In the genomic region with DNA sequence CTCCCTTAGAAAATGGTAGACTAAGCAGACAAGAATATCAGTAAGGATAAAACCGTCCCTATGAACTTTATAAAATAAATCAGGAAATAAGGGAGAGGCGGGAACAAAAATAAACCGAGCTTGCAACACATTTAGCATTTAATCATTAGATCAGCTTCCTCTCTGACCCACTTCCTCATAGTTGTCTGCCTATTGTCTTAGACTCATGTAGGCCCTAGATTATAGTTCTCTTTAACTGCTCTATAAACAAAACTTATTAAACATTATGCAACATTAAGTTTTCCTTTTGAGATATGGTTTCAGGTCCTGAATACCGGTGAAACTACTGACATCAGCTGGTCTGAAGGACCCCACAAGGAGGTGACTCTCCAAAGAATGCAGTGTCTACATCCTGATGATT, we compare ENCODE assay signal across 17 cellular contexts. TPM values are rescaled to one million over a fixed set of nuclear protein-coding genes. Genes with fewer than 3 reads are reported as not detected.
DNase-seq lines count a peak whose midpoint lies in the region; ATAC-seq, FAIRE-seq and TF ChIP-seq lines count a peak whose summit lies in the region.
"Had no signal": no experiment of that assay in that cellular context is flagged by ENCODE, and none has a peak within 500 bp of the region (broad histone marks: within the 10 kb centered on the region; RNA-seq: fewer than 3 reads in every experiment).

No MANE protein-coding gene starts in this region.

- peak overlapping the region in 1 of 2 donors; percentile 65 for H3K27ac ChIP-seq in left lung
- H3K27ac ChIP-seq: prostate gland, SK-N-MC, testis had no signal

- intact Hi-C loops in left lung (cut with DNase I): no loop called here

- peaks cover 0 to 23% of the 10 kb centered on the region in 2 donors for H3K4me1 ChIP-seq in left lung
- H3K4me1 ChIP-seq: prostate gland, testis had no signal

- ATAC-seq in left lung: peak; percentile 68
- no peak for ATAC-seq in GM18909 (IDR thresholded peaks at IDR 0.05; ENCODE audit: poor library complexity, unreplicated experiment)
- ATAC-seq: natural killer cell treated with Interleukin-12 subunit alpha and Interleukin-12 subunit beta and Interleukin-15 and Interleukin-18, amount 100 ng/mL, for 72 hours had no signal

- no peak overlapping the region for H3K4me3 ChIP-seq in bronchial epithelial cell (ENCODE audit: low read depth, low read length)
- H3K4me3 ChIP-seq in left lung: no peak overlapping the region
- H3K4me3 ChIP-seq: prostate gland, SK-N-MC, testis had no signal

- peak; percentile 5 for DNase-seq in HCEC 1CT
- peak; percentile 56 to 87 for DNase-seq in NOMO-1 (lab: John Stamatoyannopoulos, UW; ENCODE audit: unreplicated experiment in 2 of 2)
- DNase-seq in bronchial epithelial cell (ENCODE audit: low read depth): peak; percentile 82
- no peak for DNase-seq in left lung
- no peak for DNase-seq in NCI-H510A (lab: John Stamatoyannopoulos, UW)
- no peak for DNase-seq in GM10266 (ENCODE audit: extremely low spot score)
- no peak for DNase-seq in HUDEP-2 (lab: John Stamatoyannopoulos, UW; ENCODE audit: unreplicated experiment in 76 of 76)
- DNase-seq: activated CD8-positive, alpha-beta memory T cell treated with anti-CD3 and anti-CD28 coated beads, Interleukin-2, amount 50 U/mL, for 48 hours; NCI-H187; NCI-H446; testis had no signal

- TF ChIP-seq CTCF in bronchial epithelial cell (IDR thresholded peaks at IDR 0.05; ENCODE audit: insufficient read depth, low read length, severe bottlenecking): no peak
- no peak for TF ChIP-seq CTCF in left lung (IDR thresholded peaks at IDR 0.05)
- TF ChIP-seq CTCF in GM10266 (IDR thresholded peaks at IDR 0.05; ENCODE audit: control insufficient read depth, insufficient read depth, low read depth, missing control alignments): no peak

- no peaks in the 10 kb centered on the region for H3K9me3 ChIP-seq in left lung
- H3K9me3 ChIP-seq: prostate gland, testis had no signal

- H3K36me3 ChIP-seq in bronchial epithelial cell (ENCODE audit: control insufficient read depth, insufficient read depth, low read length) (no peaks in the 10 kb centered on the region), left lung (no peaks in the 10 kb centered on the region)
- H3K36me3 ChIP-seq: prostate gland had no signal

- FAIRE-seq in bronchial epithelial cell (lab: Jason Lieb, UNC): no peak
- FAIRE-seq: endometrium, GM18507 had no signal

- H3K27me3 ChIP-seq in bronchial epithelial cell (ENCODE audit: control insufficient read depth, insufficient read depth, low read length): no peaks in the 10 kb centered on the region
- H3K27me3 ChIP-seq in left lung: no peaks in the 10 kb centered on the region
- H3K27me3 ChIP-seq: testis had no signal

RNA-seq across cellular contexts. Expression of a gene that starts 15.8 kb away (rescaled TPM):
- total RNA-seq in bronchial epithelial cell (5.5 and 19.5 TPM in 2 replicates), left lung (10 to 100 TPM; 27.1 to 31.3 TPM)

Comparison
In these comparisons a context has a peak if more than half of its experiments do, and no peak if none do; other contexts are left out.
1. DNase-seq: peak in HCEC 1CT (single experiment), NOMO-1 (2 of 2) and bronchial epithelial cell (single experiment); none in left lung (0 of 2), NCI-H510A (single experiment), GM10266 (single experiment) and HUDEP-2 (0 of 76).